ENCODE assay signal across 5 cellular contexts in genomic region chr20:23985790-23986225, GRCh38. TPM values are rescaled to one million over a fixed set of nuclear protein-coding genes. Genes with fewer than 3 reads are reported as not detected.
"Had no signal": no experiment of that assay in that cellular context is flagged by ENCODE, and none has a peak within 500 bp of the region (broad histone marks: within the 10 kb centered on the region; RNA-seq: fewer than 3 reads in every experiment).

No MANE protein-coding gene starts in this region.

RNA-seq across cellular contexts. Expression of gene GGTLC1, which starts 2.8 kb away (rescaled TPM):
- total RNA-seq: GM23338, H1, H9, HT-29, IMR-90 had no signal
